Comparison of ENCODE assay signal across 1 cellular context in genomic region chr12:117048585-117048904, GRCh38.
TF ChIP-seq lines count a peak whose summit lies in the region.

No MANE protein-coding gene starts in this region.

TF ChIP-seq in WTC11, 78 proteins besides CTCF, POLR2A, EP300 and RAD21:
- TF ChIP-seq PRDM15 (CRISPR knock-in tag; IDR thresholded peaks at IDR 0.05) (no peak), OVOL2 (CRISPR knock-in tag; IDR thresholded peaks at IDR 0.05; ENCODE audit: borderline replicate concordance) (no peak), IRF1 (CRISPR knock-in tag; IDR thresholded peaks at IDR 0.05) (no peak), ZNF425 (CRISPR knock-in tag; conservative IDR thresholded peaks at IDR 0.05) (no peak), SOX15 (CRISPR knock-in tag; IDR thresholded peaks at IDR 0.05) (no peak), ZBTB21 (CRISPR knock-in tag; IDR thresholded peaks at IDR 0.05; ENCODE audit: borderline replicate concordance) (no peak), NR2C2 (CRISPR knock-in tag; IDR thresholded peaks at IDR 0.05) (no peak), ATF2 (CRISPR knock-in tag; IDR thresholded peaks at IDR 0.05; ENCODE audit: borderline replicate concordance, low read depth) (no peak), TEAD4 (CRISPR knock-in tag; IDR thresholded peaks at IDR 0.05) (no peak)
